Comparison of ENCODE assay signal across 20 cellular contexts in the genomic region with DNA sequence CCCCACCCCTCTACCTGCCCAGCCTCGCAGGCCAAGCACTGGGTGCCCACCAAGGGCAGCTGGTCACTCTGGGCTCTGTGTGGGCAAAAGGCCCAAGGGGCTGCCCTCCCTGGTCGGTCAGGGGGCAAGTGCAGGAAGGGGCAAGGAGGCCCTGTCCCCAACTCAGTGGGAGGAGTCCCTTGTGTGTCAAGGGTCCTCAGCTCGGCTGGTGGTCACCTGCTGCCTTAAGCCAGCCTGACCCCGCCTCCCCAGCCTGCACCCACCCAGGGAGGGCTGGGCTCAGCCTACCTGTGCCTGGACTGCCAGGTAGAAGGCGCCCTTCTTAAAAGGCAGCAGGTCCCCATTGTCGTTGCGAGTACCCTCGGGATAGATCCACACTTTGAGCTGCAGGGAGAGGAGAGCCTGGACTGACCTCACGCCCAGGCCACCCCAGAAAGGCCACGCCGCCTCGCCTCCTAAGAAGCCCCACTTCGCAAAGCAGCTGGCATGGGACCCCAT. TPM values are rescaled to one million over a fixed set of nuclear protein-coding genes. Genes with fewer than 3 reads are reported as not detected.
DNase-seq lines count a peak whose midpoint lies in the region; ATAC-seq, FAIRE-seq and TF ChIP-seq lines count a peak whose summit lies in the region.
"Had no signal": no experiment of that assay in that cellular context is flagged by ENCODE, and none has a peak within 500 bp of the region (broad histone marks: within the 10 kb centered on the region; RNA-seq: fewer than 3 reads in every experiment).

No MANE protein-coding gene starts in this region.

- H3K36me3 ChIP-seq in HepG2 (replicated peaks in 1 of 2; ENCODE audit: control insufficient read depth in 1 of 2, insufficient read depth in 2 of 2, low read length in 2 of 2) (no peaks in the 10 kb centered on the region), right lobe of liver (peaks cover 0 to 19% (median 11%) of the 10 kb centered on the region in 4 donors), duodenal mucosa (ENCODE audit: control insufficient read depth in 1 of 2, insufficient read depth in 2 of 2, low read length in 2 of 2) (peaks cover 20 to 27% of the 10 kb centered on the region in 2 donors), mucosa of rectum (ENCODE audit: control insufficient read depth in 2 of 2, insufficient read depth in 2 of 2, low read length in 2 of 2) (peaks cover 11 to 20% of the 10 kb centered on the region in 2 donors)

- no peak for DNase-seq in HepG2 (ENCODE audit: low spot score)
- DNase-seq in right lobe of liver: no peak
- DNase-seq in ACHN: no peak
- DNase-seq in GOT3 (lab: John Stamatoyannopoulos, UW): no peak
- no peak for DNase-seq in erythroblast (lab: John Stamatoyannopoulos, UW)
- DNase-seq: CD4-positive, CD25-positive, alpha-beta regulatory T cell; DMS153; Kasumi-1; NCI-H1105; NCI-H1436 treated with DMSO at 0.1 percent for 48 hours; NCI-H1930; NCI-H2107; NCI-H524 treated with DMSO at 0.1 percent for 48 hours; NCI-H774; SIG-M5 had no signal

- no peaks in the 10 kb centered on the region; the same call in 1 of the 2 replicates for H4K20me1 ChIP-seq in HepG2 (ENCODE audit: insufficient read depth, low read length)

- no peak overlapping the region for H3K4me2 ChIP-seq in HepG2 (ENCODE audit: low read depth, low read length)

- CTCF ChIA-PET in HepG2 (lab: Yijun Ruan, JAX; ENCODE audit: low intra/inter-chr PET ratio, low total read pairs): no interaction called here

- POLR2A ChIA-PET in HepG2 (lab: Yijun Ruan, JAX): no interaction called here

- 96% methylated on average over 5 of the region's 13 CpGs for WGBS in HepG2 (ENCODE audit: low lambda C conversion rate)
- WGBS in right lobe of liver (ENCODE audit: insufficient coverage, low coverage, low lambda C conversion rate, missing lambda C conversion rate): no CpG with 5 or more reads among the region's 13 CpGs

- no peak for FAIRE-seq in HepG2 (lab: Jason Lieb, UNC)

- in situ Hi-C loops in HepG2 (cut with HindIII; ENCODE audit: extremely low pct_ligation_motif_present, low pct_unique_long_range_greater_than_20kb) (no loop called here), ACHN (cut with HindIII; ENCODE audit: low pct_ligation_motif_present, low pct_unique_long_range_greater_than_20kb, low sequenced_read_pairs) (no loop called here)

- H3K9ac ChIP-seq in HepG2 (ENCODE audit: insufficient read depth, low read depth, low read length): no peak overlapping the region
- H3K9ac ChIP-seq in duodenal mucosa (ENCODE audit: low read depth in 1 of 2, low read length in 2 of 2): peak overlapping the region; percentile 25 to 38
- H3K9ac ChIP-seq in mucosa of rectum (ENCODE audit: low read depth in 1 of 2, low read length in 2 of 2): peak overlapping the region in 1 of 2 donors; percentile 51
- H3K9ac ChIP-seq: BLaER1 had no signal

- ATAC-seq in HepG2 (no peak), right lobe of liver (no peak)

- no peak for TF ChIP-seq RAD21 in HepG2 (CRISPR knock-in tag; IDR thresholded peaks at IDR 0.05)

- TF ChIP-seq CTCF in HepG2 (CRISPR knock-in tag; IDR thresholded peaks at IDR 0.05) (no peak), right lobe of liver (IDR thresholded peaks at IDR 0.05) (no peak)

- H3K27ac ChIP-seq in HepG2 (ENCODE audit: extremely low read length, insufficient read depth, low read length): no peak overlapping the region
- no peak overlapping the region for H3K27ac ChIP-seq in right lobe of liver
- H3K27ac ChIP-seq in duodenal mucosa (ENCODE audit: low read depth, low read length): no peak overlapping the region
- H3K27ac ChIP-seq in mucosa of rectum (ENCODE audit: low read depth in 2 of 2, low read length in 2 of 2): peak overlapping the region; percentile 23 to 68
- H3K27ac ChIP-seq: BLaER1, SK-N-MC had no signal

- intact Hi-C loops in HepG2 (cut with micrococcal nuclease; ENCODE audit: unreplicated experiment): no loop called here
- intact Hi-C loops in right lobe of liver (cut with DNase I): no loop called here

- BruUV-seq in HepG2 (replicated peaks; lab: Mats Ljungman, UMichigan): no TSS peak

- no peak overlapping the region for H3K4me3 ChIP-seq in HepG2 (replicated peaks in 1 of 3; ENCODE audit: insufficient read depth in 1 of 3, low read depth in 2 of 3, low read length in 3 of 3)
- H3K4me3 ChIP-seq in right lobe of liver: no peak overlapping the region
- peak overlapping the region; percentile 8 to 10 for H3K4me3 ChIP-seq in duodenal mucosa (ENCODE audit: low read depth in 1 of 2, low read length in 2 of 2)
- no peak overlapping the region for H3K4me3 ChIP-seq in mucosa of rectum (ENCODE audit: low read length in 2 of 2)
- H3K4me3 ChIP-seq: BLaER1, SK-N-MC had no signal

- TF ChIP-seq POLR2A in HepG2 (IDR thresholded peaks at IDR 0.05; ENCODE audit: insufficient read depth in 1 of 2, low read depth in 2 of 2, low read length in 2 of 2) (no peak), right lobe of liver (IDR thresholded peaks at IDR 0.05) (no peak), erythroblast (IDR thresholded peaks at IDR 0.05; ENCODE audit: low read length) (no peak)

- H3K9me3 ChIP-seq in HepG2 (ENCODE audit: low read length) (no peaks in the 10 kb centered on the region), right lobe of liver (no peaks in the 10 kb centered on the region), duodenal mucosa (ENCODE audit: control insufficient read depth in 1 of 2, low read length in 2 of 2) (no peaks in the 10 kb centered on the region), mucosa of rectum (ENCODE audit: control insufficient read depth in 2 of 2, low read length in 2 of 2) (no peaks in the 10 kb centered on the region)
- H3K9me3 ChIP-seq: BLaER1 had no signal

- peaks cover 70% of the 10 kb centered on the region for H3K4me1 ChIP-seq in HepG2 (ENCODE audit: insufficient read depth, low read length)
- H3K4me1 ChIP-seq in right lobe of liver: peaks cover 0 to 70% (median 35%) of the 10 kb centered on the region in 4 donors
- H3K4me1 ChIP-seq in duodenal mucosa (ENCODE audit: control insufficient read depth in 1 of 2, insufficient read depth in 2 of 2, low read length in 2 of 2): peaks cover 29 to 35% of the 10 kb centered on the region in 2 donors
- H3K4me1 ChIP-seq in mucosa of rectum (ENCODE audit: control insufficient read depth in 2 of 2, insufficient read depth in 2 of 2, low read length in 2 of 2): peaks cover 10 to 17% of the 10 kb centered on the region in 2 donors

- H3K79me2 ChIP-seq in HepG2 (ENCODE audit: insufficient read depth, low read length): no peaks in the 10 kb centered on the region

- H2AFZ ChIP-seq in HepG2 (ENCODE audit: low read length): no peak overlapping the region

- TF ChIP-seq EP300 in HepG2 (IDR thresholded peaks at IDR 0.05; ENCODE audit: low read depth in 2 of 2, low read length in 2 of 2): no peak
- TF ChIP-seq EP300 in HepG2 (CRISPR knock-in tag; IDR thresholded peaks at IDR 0.05; ENCODE audit: borderline replicate concordance): no peak

- H3K27me3 ChIP-seq in HepG2 (ENCODE audit: control insufficient read depth in 1 of 2, insufficient read depth in 2 of 2, low read length in 2 of 2) (peaks cover 2 to 6% of the 10 kb centered on the region in 2 experiments; a peak in 1 of 5 replicates), right lobe of liver (no peaks in the 10 kb centered on the region), duodenal mucosa (ENCODE audit: control insufficient read depth in 1 of 2, insufficient read depth in 2 of 2, low read length in 2 of 2) (no peaks in the 10 kb centered on the region), mucosa of rectum (ENCODE audit: control insufficient read depth in 2 of 2, insufficient read depth in 2 of 2, low read length in 2 of 2) (no peaks in the 10 kb centered on the region)
- H3K27me3 ChIP-seq: BLaER1 had no signal

RNA-seq across cellular contexts. Expression of a gene that starts 10.9 kb away (rescaled TPM):
- total RNA-seq in HepG2 (2016; rRNA removed; fragmentation: Illumina TruSeq; extraction: Trizol): 2.5 and 3.9 TPM in 2 replicates
- total RNA-seq in HepG2 (2016; cell fraction: cytosol; rRNA removed; fragmentation: Illumina TruSeq; extraction: Trizol; ENCODE audit: low read depth): 5.2 and 5.9 TPM in 2 replicates
- 2.1 and 3.5 TPM in 2 replicates for total RNA-seq in HepG2 (2016; cell fraction: insoluble cytoplasmic fraction; rRNA removed; fragmentation: Illumina TruSeq; extraction: Trizol)
- 6.3 and 6.7 TPM in 2 replicates for total RNA-seq in HepG2 (2016; cell fraction: membrane; rRNA removed; fragmentation: Illumina TruSeq; extraction: Trizol)
- total RNA-seq in HepG2 (2016; cell fraction: nucleus; rRNA removed; fragmentation: Illumina TruSeq; extraction: Trizol): 3.1 and 3.9 TPM in 2 replicates
- 25.8 and 33.0 TPM in 2 replicates for polyA plus RNA-seq in HepG2 (2011; rRNA removed)
- polyA plus RNA-seq in HepG2 (2011; cell fraction: cytosol; rRNA removed): 34.1 and 37.6 TPM in 2 replicates
- 32.1 and 35.6 TPM in 2 replicates for polyA plus RNA-seq in HepG2 (2011; cell fraction: nucleus; rRNA removed)
- polyA plus RNA-seq in HepG2 (2012): 9.3 and 10.6 TPM in 2 replicates
- polyA plus RNA-seq in HepG2 (2016; cell fraction: cytosol; fragmentation: Illumina TruSeq; extraction: Trizol; ENCODE audit: low read depth): 8.4 and 9.1 TPM in 2 replicates
- 3.6 and 3.8 TPM in 2 replicates for polyA plus RNA-seq in HepG2 (2016; cell fraction: insoluble cytoplasmic fraction; fragmentation: Illumina TruSeq; extraction: Trizol; ENCODE audit: low read depth)
- polyA plus RNA-seq in HepG2 (2016; cell fraction: membrane; fragmentation: Illumina TruSeq; extraction: Trizol; ENCODE audit: low read depth): 9.7 and 9.8 TPM in 2 replicates
- polyA plus RNA-seq in HepG2 (2016; cell fraction: nucleus; fragmentation: Illumina TruSeq; extraction: Trizol; ENCODE audit: insufficient read depth, low read depth): 8.2 and 8.4 TPM in 2 replicates
- 34.1 and 96.5 TPM in 2 replicates for polyA minus RNA-seq in HepG2 (2011; rRNA and poly(A)+ RNA removed; ENCODE audit: low replicate concordance)
- 12.3 and 17.9 TPM in 2 replicates for polyA minus RNA-seq in HepG2 (2011; cell fraction: cytosol; rRNA and poly(A)+ RNA removed)
- 6.1 and 6.2 TPM in 2 replicates for polyA minus RNA-seq in HepG2 (2011; cell fraction: nucleus; rRNA and poly(A)+ RNA removed)
- total RNA-seq in right lobe of liver: 100 to 1,000 TPM; 117 to 379 (median 184) TPM

RNA-seq across cellular contexts. Expression of a gene that starts 13.6 kb away (rescaled TPM):
- total RNA-seq in HepG2 (2016; rRNA removed; fragmentation: Illumina TruSeq; extraction: Trizol) (0.20 TPM in 1 of 2 replicates, not detected in the other), right lobe of liver (10 to 100 TPM; 26.7 to 54.2 (median 45.8) TPM)
- 0.61 and 0.88 TPM in 2 replicates for total RNA-seq in HepG2 (2016; cell fraction: cytosol; rRNA removed; fragmentation: Illumina TruSeq; extraction: Trizol; ENCODE audit: low read depth)
- total RNA-seq in HepG2 (2016; cell fraction: insoluble cytoplasmic fraction; rRNA removed; fragmentation: Illumina TruSeq; extraction: Trizol): 0.19 and 0.32 TPM in 2 replicates
- 0.59 and 0.93 TPM in 2 replicates for total RNA-seq in HepG2 (2016; cell fraction: membrane; rRNA removed; fragmentation: Illumina TruSeq; extraction: Trizol)
- total RNA-seq in HepG2 (2016; cell fraction: nucleus; rRNA removed; fragmentation: Illumina TruSeq; extraction: Trizol): 0.40 TPM in 1 of 2 replicates, not detected in the other
- polyA plus RNA-seq in HepG2 (2011; rRNA removed): 5.1 and 10.3 TPM in 2 replicates
- polyA plus RNA-seq in HepG2 (2011; cell fraction: cytosol; rRNA removed): 7.6 and 12.5 TPM in 2 replicates
- polyA plus RNA-seq in HepG2 (2011; cell fraction: nucleus; rRNA removed): 20.6 and 22.6 TPM in 2 replicates
- 1.6 and 2.3 TPM in 2 replicates for polyA plus RNA-seq in HepG2 (2012)
- polyA plus RNA-seq in HepG2 (2016; cell fraction: cytosol; fragmentation: Illumina TruSeq; extraction: Trizol; ENCODE audit: low read depth): 0.54 and 0.89 TPM in 2 replicates
- 0.20 and 0.56 TPM in 2 replicates for polyA plus RNA-seq in HepG2 (2016; cell fraction: insoluble cytoplasmic fraction; fragmentation: Illumina TruSeq; extraction: Trizol; ENCODE audit: low read depth)
- 0.68 and 0.72 TPM in 2 replicates for polyA plus RNA-seq in HepG2 (2016; cell fraction: membrane; fragmentation: Illumina TruSeq; extraction: Trizol; ENCODE audit: low read depth)
- polyA plus RNA-seq in HepG2 (2016; cell fraction: nucleus; fragmentation: Illumina TruSeq; extraction: Trizol; ENCODE audit: insufficient read depth, low read depth): not detected in 2 replicates
- polyA minus RNA-seq in HepG2 (2011; rRNA and poly(A)+ RNA removed; ENCODE audit: low replicate concordance): 3.6 and 4.7 TPM in 2 replicates
- 3.1 and 3.3 TPM in 2 replicates for polyA minus RNA-seq in HepG2 (2011; cell fraction: cytosol; rRNA and poly(A)+ RNA removed)
- polyA minus RNA-seq in HepG2 (2011; cell fraction: nucleus; rRNA and poly(A)+ RNA removed): 1.9 and 3.0 TPM in 2 replicates
- polyA plus RNA-seq: CD4-positive, CD25-positive, alpha-beta regulatory T cell had no signal

RNA-seq across cellular contexts. Expression of a gene that starts 36.0 kb away (rescaled TPM):
- total RNA-seq in HepG2 (2016; rRNA removed; fragmentation: Illumina TruSeq; extraction: Trizol): 0.18 and 0.28 TPM in 2 replicates
- total RNA-seq in HepG2 (2016; cell fraction: cytosol; rRNA removed; fragmentation: Illumina TruSeq; extraction: Trizol; ENCODE audit: low read depth): 0.91 and 1.1 TPM in 2 replicates
- 0.28 and 0.41 TPM in 2 replicates for total RNA-seq in HepG2 (2016; cell fraction: insoluble cytoplasmic fraction; rRNA removed; fragmentation: Illumina TruSeq; extraction: Trizol)
- total RNA-seq in HepG2 (2016; cell fraction: membrane; rRNA removed; fragmentation: Illumina TruSeq; extraction: Trizol): 0.99 and 1.2 TPM in 2 replicates
- total RNA-seq in HepG2 (2016; cell fraction: nucleus; rRNA removed; fragmentation: Illumina TruSeq; extraction: Trizol): 0.16 TPM in 1 of 2 replicates, not detected in the other
- 3.9 and 7.2 TPM in 2 replicates for polyA plus RNA-seq in HepG2 (2011; rRNA removed)
- polyA plus RNA-seq in HepG2 (2011; cell fraction: cytosol; rRNA removed): 4.8 and 7.5 TPM in 2 replicates
- 17.3 and 19.2 TPM in 2 replicates for polyA plus RNA-seq in HepG2 (2011; cell fraction: nucleus; rRNA removed)
- polyA plus RNA-seq in HepG2 (2012): 3.2 TPM in 2 replicates
- 1.3 TPM in 2 replicates for polyA plus RNA-seq in HepG2 (2016; cell fraction: cytosol; fragmentation: Illumina TruSeq; extraction: Trizol; ENCODE audit: low read depth)
- 0.28 and 0.45 TPM in 2 replicates for polyA plus RNA-seq in HepG2 (2016; cell fraction: insoluble cytoplasmic fraction; fragmentation: Illumina TruSeq; extraction: Trizol; ENCODE audit: low read depth)
- polyA plus RNA-seq in HepG2 (2016; cell fraction: membrane; fragmentation: Illumina TruSeq; extraction: Trizol; ENCODE audit: low read depth): 1.1 TPM in 2 replicates
- 0.56 and 0.57 TPM in 2 replicates for polyA plus RNA-seq in HepG2 (2016; cell fraction: nucleus; fragmentation: Illumina TruSeq; extraction: Trizol; ENCODE audit: insufficient read depth, low read depth)
- polyA minus RNA-seq in HepG2 (2011; rRNA and poly(A)+ RNA removed; ENCODE audit: low replicate concordance): 0.07 and 7.1 TPM in 2 replicates
- 2.7 and 3.6 TPM in 2 replicates for polyA minus RNA-seq in HepG2 (2011; cell fraction: cytosol; rRNA and poly(A)+ RNA removed)
- polyA minus RNA-seq in HepG2 (2011; cell fraction: nucleus; rRNA and poly(A)+ RNA removed): 1.2 TPM in 2 replicates
- 1 to 10 TPM; 1.4 to 7.7 (median 5.1) TPM for total RNA-seq in right lobe of liver
- total RNA-seq: HT-29 had no signal

Comparison
In these comparisons a context has a peak if more than half of its experiments do, and no peak if none do; other contexts are left out.
1. RNA of a gene that starts 10.9 kb away (total RNA-seq): 117 to 379 TPM in right lobe of liver; 2.1 to 6.7 TPM in HepG2; every median in the first group is over 10 times any median in the second.
2. RNA of a gene that starts 13.6 kb away (total RNA-seq): 26.7 to 54.2 TPM in right lobe of liver; 0.19 to 0.93 TPM in HepG2; every median in the first group is over 10 times any median in the second.
3. H3K27ac ChIP-seq: peak in mucosa of rectum (2 of 2); none in HepG2 (single experiment), right lobe of liver (0 of 3) and duodenal mucosa (single experiment).
4. H3K4me3 ChIP-seq: peak in duodenal mucosa (2 of 2); none in HepG2 (0 of 3), right lobe of liver (0 of 3) and mucosa of rectum (0 of 2).